In genomic region chr1:216456682-216457081, GRCh38 we compare ENCODE assay signal across 16 cellular contexts. TPM values are rescaled to one million over a fixed set of nuclear protein-coding genes. Genes with fewer than 3 reads are reported as not detected.
DNase-seq lines count a peak whose midpoint lies in the region; ATAC-seq and TF ChIP-seq lines count a peak whose summit lies in the region.
"Had no signal": no experiment of that assay in that cellular context is flagged by ENCODE, and none has a peak within 500 bp of the region (broad histone marks: within the 10 kb centered on the region; RNA-seq: fewer than 3 reads in every experiment).

No MANE protein-coding gene starts in this region.

- H3K4me3 ChIP-seq in astrocyte of the cerebellum (ENCODE audit: low read depth, low read length), result no peak overlapping the region

- TF ChIP-seq CTCF in HFFc6 (IDR thresholded peaks at IDR 0.05) (no peak), astrocyte of the cerebellum (IDR thresholded peaks at IDR 0.05; ENCODE audit: low read depth, low read length, missing control alignments) (no peak)

- H3K27me3 Mint-ChIP-seq in HFFc6 (ENCODE audit: insufficient read depth) (no peaks in the 10 kb centered on the region), T-helper 17 cell (no peaks in the 10 kb centered on the region)
- H3K27me3 Mint-ChIP-seq: type B pancreatic cell had no signal

- H3K9me3 Mint-ChIP-seq in HFFc6, result no peaks in the 10 kb centered on the region
- H3K9me3 Mint-ChIP-seq: H9, type B pancreatic cell had no signal

- H3K4me3 Mint-ChIP-seq in HFFc6 (peak overlapping the region; percentile 78), T-helper 17 cell (no peak overlapping the region)
- H3K4me3 Mint-ChIP-seq: H9, type B pancreatic cell had no signal

- in situ Hi-C loops in astrocyte of the cerebellum (cut with HindIII; ENCODE audit: low sequenced_read_pairs), result no loop called here

- peaks cover 3% of the 10 kb centered on the region for H3K9me3 ChIP-seq in T-helper 17 cell (ENCODE audit: control insufficient read depth, low read length, poor library complexity, severe bottlenecking)

- H3K36me3 Mint-ChIP-seq in HFFc6 (ENCODE audit: low read depth) (no peaks in the 10 kb centered on the region), T-helper 17 cell (ENCODE audit: low read depth) (no peaks in the 10 kb centered on the region)
- H3K36me3 Mint-ChIP-seq: type B pancreatic cell had no signal

- no peak for ATAC-seq in T-helper 17 cell
- ATAC-seq in GM21367 (IDR thresholded peaks at IDR 0.05; ENCODE audit: unreplicated experiment), result no peak

- DNase-seq in A172 (ENCODE audit: low spot score), result peak; percentile 88
- DNase-seq in HFFc6, result peak; percentile 86
- peak; percentile 81 for DNase-seq in astrocyte of the cerebellum (ENCODE audit: low read depth)
- DNase-seq in iPS DF 4.7 (ENCODE audit: extremely low read depth, low spot score), result peak; percentile 2
- no peak for DNase-seq in T-helper 17 cell
- no peak for DNase-seq in KG1 (lab: John Stamatoyannopoulos, UW)
- DNase-seq in OCI-M1 (lab: John Stamatoyannopoulos, UW), result no peak
- DNase-seq: 8988T, amygdala, H9, NCI-H1092, NCI-H774, T-helper 1 cell had no signal

- H3K4me1 Mint-ChIP-seq in HFFc6 (ENCODE audit: low read depth), result peaks cover 66% of the 10 kb centered on the region
- no peaks in the 10 kb centered on the region for H3K4me1 Mint-ChIP-seq in T-helper 17 cell

- peak overlapping the region; percentile 91 for H3K27ac Mint-ChIP-seq in HFFc6
- H3K27ac Mint-ChIP-seq in T-helper 17 cell, result no peak overlapping the region
- H3K27ac Mint-ChIP-seq: type B pancreatic cell had no signal

RNA-seq across cellular contexts. Expression of gene USH2A, which starts 33.4 kb away (rescaled TPM):
- 6.9 and 8.1 TPM in 2 replicates for total RNA-seq in A172 (2014; rRNA removed; shearing (Covaris generic))
- total RNA-seq in HFFc6 (2021; fragmentation: NEBNext Ultra II Directional; extraction: Animal tissue kit (Norgen Biotek cat#: 25700)), result under 1 TPM; 0.02 to 0.07 (median 0.04) TPM
- not detected for total RNA-seq in T-helper 17 cell
- total RNA-seq: lung microvascular endothelial cell had no signal

Comparison
In these comparisons a context has a peak if more than half of its experiments do, and no peak if none do; other contexts are left out.
1. DNase-seq: peak in A172 (single experiment), HFFc6 (single experiment), astrocyte of the cerebellum (single experiment) and iPS DF 4.7 (single experiment); none in T-helper 17 cell (0 of 3), KG1 (single experiment) and OCI-M1 (single experiment).